ENCODE assay signal across 14 cellular contexts in genomic region chr11:57500526-57500925, GRCh38. TPM values are rescaled to one million over a fixed set of nuclear protein-coding genes. Genes with fewer than 3 reads are reported as not detected.
A peak's percentile ranks its signal among the peaks of the same experiment; 100 is the strongest.
DNase-seq lines count a peak whose midpoint lies in the region; ATAC-seq and TF ChIP-seq lines count a peak whose summit lies in the region.
"Had no signal": no experiment of that assay in that cellular context is flagged by ENCODE, and none has a peak within 500 bp of the region (broad histone marks: within the 10 kb centered on the region; RNA-seq: fewer than 3 reads in every experiment).

No MANE protein-coding gene starts in this region.

- in situ Hi-C loops in gastrocnemius medialis (cut with MboI; ENCODE audit: low sequenced_read_pairs in 4 of 4): no loop called here

- H2AFZ ChIP-seq in GM23338: no peak overlapping the region

- intact Hi-C loops in activated CD8-positive, alpha-beta T cell treated with anti-CD3 and anti-CD28 coated beads for 36 hours (cut with micrococcal nuclease): no loop called here
- intact Hi-C loops in gastrocnemius medialis (cut with DNase I; ENCODE audit: low total_unique reads) (loop anchor here (2.0 kb wide), 1 partner anchor 14 kb away; the partner anchor contains the start of gene SLC43A1), testis (cut with DNase I; ENCODE audit: low total_unique reads) (no loop called here)
- intact Hi-C loops in CD4-positive, alpha-beta memory T cell (cut with micrococcal nuclease): no loop called here

- H3K4me3 ChIP-seq in GM23338 (no peak overlapping the region), iPS-18c (ENCODE audit: insufficient read depth, low read depth, low read length) (peak overlapping the region; percentile 20; the same call in 1 of the 2 replicates), gastrocnemius medialis (no peak overlapping the region), testis (no peak overlapping the region)
- H3K4me3 ChIP-seq in CD4-positive, alpha-beta memory T cell (ENCODE audit: low read length in 2 of 2): no peak overlapping the region
- H3K4me3 ChIP-seq: hepatocyte had no signal

- POLR2A ChIA-PET in activated CD8-positive, alpha-beta T cell treated with anti-CD3 and anti-CD28 coated beads for 36 hours (lab: Charles Lee): interaction anchor here (0.7 to 1.8 kb wide), 2 partner anchors 14 to 53 kb away, joined by 3 to 5 read pairs; no protein-coding TSS in a partner anchor
- POLR2A ChIA-PET in CD4-positive, alpha-beta memory T cell (lab: Charles Lee; ENCODE audit: partially characterized antibody): no interaction called here

- H3K27me3 Mint-ChIP-seq in GM23338 (ENCODE audit: insufficient read depth, low read depth, poor library complexity): peaks cover 16% of the 10 kb centered on the region
- H3K27me3 Mint-ChIP-seq in activated CD8-positive, alpha-beta T cell treated with anti-CD3 and anti-CD28 coated beads for 36 hours: no peaks in the 10 kb centered on the region
- no peaks in the 10 kb centered on the region for H3K27me3 Mint-ChIP-seq in CD4-positive, alpha-beta memory T cell
- H3K27me3 Mint-ChIP-seq: memory B cell had no signal

- TF ChIP-seq CTCF in GM23338 (conservative IDR thresholded peaks at IDR 0.05; ENCODE audit: low read depth in 2 of 2) (no peak), gastrocnemius medialis (IDR thresholded peaks at IDR 0.05 in 4 of 5, conservative IDR thresholded peaks at IDR 0.05 in 1 of 5) (no peak), testis (IDR thresholded peaks at IDR 0.05) (no peak)
- no peak for TF ChIP-seq CTCF in activated CD8-positive, alpha-beta T cell treated with anti-CD3 and anti-CD28 coated beads for 36 hours (IDR thresholded peaks at IDR 0.05)

- DNase-seq in GM23338 (ENCODE audit: low spot score) (no peak), gastrocnemius medialis (no peak), COR-L47 (lab: John Stamatoyannopoulos, UW) (no peak), DMS 273 treated with DMSO at 0.1 percent for 48 hours (lab: John Stamatoyannopoulos, UW) (no peak), testis (no peak)
- no peak for DNase-seq in activated CD8-positive, alpha-beta T cell treated with anti-CD3 and anti-CD28 coated beads for 36 hours
- DNase-seq in CD4-positive, alpha-beta memory T cell: no peak
- DNase-seq: NCI-H524, posterior cingulate gyrus had no signal

- H3K4me1 Mint-ChIP-seq in GM23338: peaks cover 58% of the 10 kb centered on the region
- peaks cover 3% of the 10 kb centered on the region for H3K4me1 Mint-ChIP-seq in activated CD8-positive, alpha-beta T cell treated with anti-CD3 and anti-CD28 coated beads for 36 hours (ENCODE audit: low read depth)
- H3K4me1 Mint-ChIP-seq in CD4-positive, alpha-beta memory T cell: peaks cover 0 to 3% (median 0%) of the 10 kb centered on the region in 4 donors

- H3K36me3 ChIP-seq in GM23338 (ENCODE audit: insufficient read depth) (peaks cover 4% of the 10 kb centered on the region; the same call in 1 of the 2 replicates), gastrocnemius medialis (no peaks in the 10 kb centered on the region), testis (ENCODE audit: low read depth, missing control alignments) (no peaks in the 10 kb centered on the region)
- peaks cover 4% of the 10 kb centered on the region for H3K36me3 ChIP-seq in CD4-positive, alpha-beta memory T cell (ENCODE audit: insufficient read depth, low read length)

- H3K9me2 ChIP-seq in GM23338 (ENCODE audit: insufficient read depth): no peaks in the 10 kb centered on the region

- H3K27ac Mint-ChIP-seq in GM23338: peak overlapping the region; percentile 85
- H3K27ac Mint-ChIP-seq in activated CD8-positive, alpha-beta T cell treated with anti-CD3 and anti-CD28 coated beads for 36 hours: peak overlapping the region; percentile 2
- peak overlapping the region in 1 of 7 donors; percentile 23 for H3K27ac Mint-ChIP-seq in CD4-positive, alpha-beta memory T cell
- H3K27ac Mint-ChIP-seq: memory B cell; T-helper 2 cell treated with Interferon-gamma antibody and Interleukin-4, amounts not matched to agents 5 μg/mL and 100 μg/mL, for 36 hours had no signal

- CTCF ChIA-PET in activated CD8-positive, alpha-beta T cell treated with anti-CD3 and anti-CD28 coated beads for 36 hours (lab: Charles Lee): interaction anchor here (0.9 to 4.7 kb wide), 3 partner anchors 13 to 43 kb away, joined by 3 to 25 read pairs (median 12); no protein-coding TSS in a partner anchor
- CTCF ChIA-PET in CD4-positive, alpha-beta memory T cell (lab: Charles Lee; ENCODE audit: partially characterized antibody): interaction anchor here (2.4 to 27.6 kb wide), 2 partner anchors 25 to 68 kb away, joined by 8 to 848 read pairs; partner anchors contain the start of genes SLC43A1, SMTNL1, TIMM10 and UBE2L6

- peak overlapping the region; percentile 87; the same call in 1 of the 2 replicates for H3K4me2 ChIP-seq in GM23338

- 81 to 88% methylated on average over 8 of the region's 8 CpGs for WGBS in testis, 2 donors

- no peaks in the 10 kb centered on the region for H3K9me3 Mint-ChIP-seq in GM23338
- H3K9me3 Mint-ChIP-seq in activated CD8-positive, alpha-beta T cell treated with anti-CD3 and anti-CD28 coated beads for 36 hours: no peaks in the 10 kb centered on the region
- H3K9me3 Mint-ChIP-seq in CD4-positive, alpha-beta memory T cell: no peaks in the 10 kb centered on the region
- H3K9me3 Mint-ChIP-seq: memory B cell; T-helper 2 cell treated with Interferon-gamma antibody and Interleukin-4, amounts not matched to agents 5 μg/mL and 100 μg/mL, for 36 hours had no signal

- ATAC-seq in GM23338: no peak
- ATAC-seq in activated CD8-positive, alpha-beta T cell treated with anti-CD3 and anti-CD28 coated beads for 36 hours: no peak
- ATAC-seq in gastrocnemius medialis: peak; percentile 9 to 13

- TF ChIP-seq POLR2A in gastrocnemius medialis (IDR thresholded peaks at IDR 0.05): no peak
- no peak for TF ChIP-seq POLR2A in testis (IDR thresholded peaks at IDR 0.05)

- H3K36me3 Mint-ChIP-seq in GM23338 (ENCODE audit: low read depth): peaks cover 66% of the 10 kb centered on the region
- H3K36me3 Mint-ChIP-seq in activated CD8-positive, alpha-beta T cell treated with anti-CD3 and anti-CD28 coated beads for 36 hours (ENCODE audit: low read depth): peaks cover 30% of the 10 kb centered on the region
- peaks cover 19 to 27% of the 10 kb centered on the region in 2 donors for H3K36me3 Mint-ChIP-seq in CD4-positive, alpha-beta memory T cell

- H3F3A ChIP-seq in GM23338 (replicated peaks; ENCODE audit: low read depth): peaks cover 14% of the 10 kb centered on the region

- peaks cover 31% of the 10 kb centered on the region for H3K4me1 ChIP-seq in GM23338 (ENCODE audit: insufficient read depth)
- peaks cover 28 to 39% of the 10 kb centered on the region in 2 donors for H3K4me1 ChIP-seq in gastrocnemius medialis
- H3K4me1 ChIP-seq in CD4-positive, alpha-beta memory T cell (ENCODE audit: insufficient read depth, low read length): no peaks in the 10 kb centered on the region
- H3K4me1 ChIP-seq in testis: peaks cover 19% of the 10 kb centered on the region

- no peaks in the 10 kb centered on the region for H3K27me3 ChIP-seq in GM23338 (ENCODE audit: insufficient read depth)
- H3K27me3 ChIP-seq in gastrocnemius medialis: no peaks in the 10 kb centered on the region
- H3K27me3 ChIP-seq in CD4-positive, alpha-beta memory T cell (ENCODE audit: insufficient read depth, low read length): no peaks in the 10 kb centered on the region
- H3K27me3 ChIP-seq in testis: no peaks in the 10 kb centered on the region
- H3K27me3 ChIP-seq: hepatocyte had no signal

- H4K20me1 ChIP-seq in GM23338 (replicated peaks; ENCODE audit: insufficient read depth): peaks cover 14% of the 10 kb centered on the region

- H3K27ac ChIP-seq in GM23338 (ENCODE audit: low read depth) (no peak overlapping the region), gastrocnemius medialis (peak overlapping the region; percentile 87 to 95 (median 92)), testis (peak overlapping the region in 1 of 2 donors; percentile 76)
- H3K27ac ChIP-seq in CD4-positive, alpha-beta memory T cell (ENCODE audit: low read depth, low read length): no peak overlapping the region

- peaks cover 22% of the 10 kb centered on the region; the same call in 1 of the 2 replicates for H3K79me2 ChIP-seq in GM23338 (replicated peaks; ENCODE audit: insufficient read depth)
- H3K79me2 ChIP-seq: hepatocyte had no signal

- no peaks in the 10 kb centered on the region for H3K9me3 ChIP-seq in iPS-18c (ENCODE audit: control insufficient read depth, insufficient read depth, low read length)
- no peaks in the 10 kb centered on the region for H3K9me3 ChIP-seq in gastrocnemius medialis
- no peaks in the 10 kb centered on the region for H3K9me3 ChIP-seq in CD4-positive, alpha-beta memory T cell (ENCODE audit: control insufficient read depth in 1 of 2, low read length in 2 of 2)
- H3K9me3 ChIP-seq in testis: no peaks in the 10 kb centered on the region

- peak overlapping the region; percentile 61 for H3K4me3 Mint-ChIP-seq in GM23338
- H3K4me3 Mint-ChIP-seq in activated CD8-positive, alpha-beta T cell treated with anti-CD3 and anti-CD28 coated beads for 36 hours: no peak overlapping the region
- H3K4me3 Mint-ChIP-seq in CD4-positive, alpha-beta memory T cell: peak overlapping the region in 1 of 8 donors; percentile 0
- H3K4me3 Mint-ChIP-seq: memory B cell; T-helper 2 cell treated with Interferon-gamma antibody and Interleukin-4, amounts not matched to agents 5 μg/mL and 100 μg/mL, for 36 hours had no signal

RNA-seq across cellular contexts. Expression of gene SLC43A1, which starts 15.0 kb away (rescaled TPM):
- total RNA-seq in GM23338 (2014; rRNA removed; shearing (Covaris generic)): 49.7 and 49.8 TPM in 2 replicates
- 19.6 and 19.7 TPM in 2 replicates for polyA plus RNA-seq in GM23338 (2016; fragmentation: Nextera tagmentation; extraction: Ambion mirVana)
- total RNA-seq in activated CD8-positive, alpha-beta T cell treated with anti-CD3 and anti-CD28 coated beads for 36 hours: 10 to 100 TPM; 32.1 to 34.0 TPM
- 10 to 100 TPM in 3 of 4 donors, 1 to 10 TPM in 1; 7.4 to 35.1 (median 15.8) TPM for total RNA-seq in gastrocnemius medialis
- total RNA-seq in CD4-positive, alpha-beta memory T cell: 10 to 100 TPM; 18.1 to 21.7 TPM
- polyA plus RNA-seq in CD4-positive, alpha-beta memory T cell: 10 to 100 TPM; 14.8 to 19.1 TPM
- total RNA-seq in testis: 10 to 100 TPM; 12.2 to 12.3 TPM
- 6.5 TPM for polyA plus RNA-seq in testis (ENCODE audit: insufficient read depth, low read depth, low replicate concordance)

RNA-seq across cellular contexts. Expression of gene TIMM10, which starts 30.0 kb away (rescaled TPM):
- total RNA-seq in GM23338 (2014; rRNA removed; shearing (Covaris generic)): 59.1 and 75.8 TPM in 2 replicates
- 193 and 194 TPM in 2 replicates for polyA plus RNA-seq in GM23338 (2016; fragmentation: Nextera tagmentation; extraction: Ambion mirVana)
- 10 to 100 TPM; 75.2 to 84.2 TPM for total RNA-seq in activated CD8-positive, alpha-beta T cell treated with anti-CD3 and anti-CD28 coated beads for 36 hours
- total RNA-seq in gastrocnemius medialis: 10 to 100 TPM; 45.4 to 61.7 (median 49.5) TPM
- total RNA-seq in CD4-positive, alpha-beta memory T cell: 10 to 100 TPM; 30.4 to 34.6 TPM
- polyA plus RNA-seq in CD4-positive, alpha-beta memory T cell: 10 to 100 TPM; 53.1 to 62.1 TPM
- total RNA-seq in testis: 10 to 100 TPM; 27.7 to 49.1 TPM
- polyA plus RNA-seq in testis (ENCODE audit: insufficient read depth, low read depth, low replicate concordance): 56.9 TPM

RNA-seq across cellular contexts. Expression of gene SMTNL1, which starts 36.9 kb away (rescaled TPM):
- total RNA-seq in GM23338 (2014; rRNA removed; shearing (Covaris generic)): 0.31 TPM in 1 of 2 replicates, not detected in the other
- polyA plus RNA-seq in GM23338 (2016; fragmentation: Nextera tagmentation; extraction: Ambion mirVana) (0.14 and 0.70 TPM in 2 replicates), testis (ENCODE audit: insufficient read depth, low read depth, low replicate concordance) (2.0 TPM)
- not detected for total RNA-seq in activated CD8-positive, alpha-beta T cell treated with anti-CD3 and anti-CD28 coated beads for 36 hours
- total RNA-seq in gastrocnemius medialis (10 to 100 TPM; 23.0 to 52.7 (median 43.4) TPM), testis (under 1 TPM; 0.37 to 0.47 TPM)
- total RNA-seq in CD4-positive, alpha-beta memory T cell: not detected
- under 1 TPM in 1 of 2 donors, not detected in 1; 0.55 TPM for polyA plus RNA-seq in CD4-positive, alpha-beta memory T cell
- total RNA-seq: hepatocyte, HT1080 had no signal
- polyA plus RNA-seq: hepatocyte had no signal

RNA-seq across cellular contexts. Expression of gene RTN4RL2, which starts 40.2 kb away (rescaled TPM):
- total RNA-seq in GM23338 (2014; rRNA removed; shearing (Covaris generic)): 15.9 and 16.1 TPM in 2 replicates
- 13.1 and 13.9 TPM in 2 replicates for polyA plus RNA-seq in GM23338 (2016; fragmentation: Nextera tagmentation; extraction: Ambion mirVana)
- total RNA-seq in activated CD8-positive, alpha-beta T cell treated with anti-CD3 and anti-CD28 coated beads for 36 hours: under 1 TPM; 0.23 to 0.27 TPM
- 1 to 10 TPM in 1 of 4 donors, under 1 TPM in 3; 0.13 to 2.8 (median 0.77) TPM for total RNA-seq in gastrocnemius medialis
- under 1 TPM in 1 of 2 experiments, not detected in 1; 0.17 TPM for total RNA-seq in CD4-positive, alpha-beta memory T cell
- under 1 TPM in 1 of 2 donors, not detected in 1; 0.40 TPM for polyA plus RNA-seq in CD4-positive, alpha-beta memory T cell
- 1 to 10 TPM; 2.3 to 2.5 TPM for total RNA-seq in testis
- 3.2 TPM for polyA plus RNA-seq in testis (ENCODE audit: insufficient read depth, low read depth, low replicate concordance)

Comparison
In these comparisons a context has a peak if more than half of its experiments do, and no peak if none do; other contexts are left out.
1. ATAC-seq: peak in gastrocnemius medialis (2 of 2); none in GM23338 (single experiment) and activated CD8-positive, alpha-beta T cell treated with anti-CD3 and anti-CD28 coated beads for 36 hours (single experiment).
2. H3K27ac ChIP-seq: peak in gastrocnemius medialis (4 of 4); none in GM23338 (single experiment) and CD4-positive, alpha-beta memory T cell (single experiment).
3. RNA of gene SMTNL1, which starts 36.9 kb away (total RNA-seq): 23.0 to 52.7 TPM in gastrocnemius medialis; 0.37 to 0.47 TPM in testis, 0.31 TPM in GM23338, not detected in CD4-positive, alpha-beta memory T cell and not detected in activated CD8-positive, alpha-beta T cell treated with anti-CD3 and anti-CD28 coated beads for 36 hours; every median in the first group is over 10 times any median in the second.